ENCODE assay signal across 28 cellular contexts in the genomic region with DNA sequence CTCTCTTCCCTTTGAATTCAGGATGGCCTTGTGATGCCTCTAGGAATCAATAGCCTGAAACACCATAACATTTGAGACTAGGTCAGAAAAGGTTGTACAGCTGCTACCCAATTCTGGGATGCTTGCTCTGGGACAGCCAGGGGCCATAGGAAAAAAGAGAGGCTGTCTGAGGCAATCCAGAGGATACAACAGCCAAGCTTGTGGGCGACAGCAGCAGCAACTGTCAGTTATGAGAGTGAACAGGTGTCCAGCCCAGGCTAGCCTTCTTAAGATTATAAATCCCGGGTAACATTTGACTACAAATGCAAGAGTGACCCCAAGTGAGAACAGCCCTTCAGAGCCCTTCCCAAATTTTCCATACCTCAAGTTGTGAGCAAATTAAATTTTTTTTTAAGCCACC. TPM values are rescaled to one million over a fixed set of nuclear protein-coding genes. Genes with fewer than 3 reads are reported as not detected.
A peak's percentile ranks its signal among the peaks of the same experiment; 100 is the strongest.
DNase-seq lines count a peak whose midpoint lies in the region; TF ChIP-seq lines count a peak whose summit lies in the region.
"Had no signal": no experiment of that assay in that cellular context is flagged by ENCODE, and none has a peak within 500 bp of the region (broad histone marks: within the 10 kb centered on the region; RNA-seq: fewer than 3 reads in every experiment).

No MANE protein-coding gene starts in this region.

- H3K4me3 Mint-ChIP-seq in nephron progenitor cell: no peak overlapping the region
- H3K4me3 Mint-ChIP-seq: activated CD4-positive, alpha-beta memory T cell treated with anti-CD3 and anti-CD28 coated beads for 36 hours; activated naive CD8-positive, alpha-beta T cell treated with anti-CD3 and anti-CD28 coated beads, Interleukin-2, amount 50 U/mL, for 24 hours; activated T-cell treated with anti-CD3 and anti-CD28 coated beads, Interleukin-2, amount 50 U/mL, for 72 hours; central memory CD8-positive, alpha-beta T cell; neural progenitor cell had no signal

- peak overlapping the region; percentile 54 for H3K27ac ChIP-seq in SJCRH30
- peak overlapping the region; percentile 85 for H3K27ac ChIP-seq in left ventricle myocardium inferior (replicated peaks)
- peak overlapping the region in 2 of 4 donors; percentile 0 to 5 for H3K27ac ChIP-seq in sigmoid colon
- H3K27ac ChIP-seq in mesendoderm (ENCODE audit: low read depth, low read length): no peak overlapping the region
- H3K27ac ChIP-seq: BLaER1, esophagus muscularis mucosa, hepatocyte, neural progenitor cell, tibial nerve had no signal

- no peaks in the 10 kb centered on the region for H3K9me3 Mint-ChIP-seq in nephron progenitor cell
- H3K9me3 Mint-ChIP-seq: activated CD4-positive, alpha-beta memory T cell treated with anti-CD3 and anti-CD28 coated beads for 36 hours; activated naive CD8-positive, alpha-beta T cell treated with anti-CD3 and anti-CD28 coated beads, Interleukin-2, amount 50 U/mL, for 24 hours; activated T-cell treated with anti-CD3 and anti-CD28 coated beads, Interleukin-2, amount 50 U/mL, for 72 hours; central memory CD8-positive, alpha-beta T cell; neural progenitor cell had no signal

- intact Hi-C loops in left ventricle myocardium inferior (cut with micrococcal nuclease) (no loop called here), sigmoid colon (cut with DNase I) (no loop called here)

- no peak overlapping the region for H3K9ac ChIP-seq in mesendoderm (ENCODE audit: low read length)
- H3K9ac ChIP-seq: BLaER1, neural progenitor cell had no signal

- H4K5ac ChIP-seq in mesendoderm (ENCODE audit: low read length): no peak overlapping the region

- no peaks in the 10 kb centered on the region for H3K36me3 Mint-ChIP-seq in nephron progenitor cell (ENCODE audit: low read depth)
- H3K36me3 Mint-ChIP-seq: activated CD4-positive, alpha-beta memory T cell treated with anti-CD3 and anti-CD28 coated beads for 36 hours had no signal

- no peak overlapping the region for H3K23ac ChIP-seq in mesendoderm (ENCODE audit: low read length)

- no peaks in the 10 kb centered on the region for H3K79me1 ChIP-seq in mesendoderm (ENCODE audit: low read length)

- TF ChIP-seq POLR2A in sigmoid colon (IDR thresholded peaks at IDR 0.05): no peak

- no peak overlapping the region for H3K18ac ChIP-seq in mesendoderm (ENCODE audit: low read length)

- H4K8ac ChIP-seq in mesendoderm (ENCODE audit: low read depth, low read length): no peak overlapping the region

- no peak overlapping the region for H2AK5ac ChIP-seq in mesendoderm (ENCODE audit: low read length)

- H3K27me3 Mint-ChIP-seq in nephron progenitor cell (ENCODE audit: low read depth, poor library complexity): no peaks in the 10 kb centered on the region
- H3K27me3 Mint-ChIP-seq: activated naive CD8-positive, alpha-beta T cell treated with anti-CD3 and anti-CD28 coated beads, Interleukin-2, amount 50 U/mL, for 24 hours; central memory CD8-positive, alpha-beta T cell had no signal

- no peak overlapping the region for H2BK5ac ChIP-seq in mesendoderm (ENCODE audit: low read length)

- H3K27me3 ChIP-seq in SJCRH30 (no peaks in the 10 kb centered on the region), left ventricle myocardium inferior (ENCODE audit: low read depth) (no peaks in the 10 kb centered on the region), sigmoid colon (no peaks in the 10 kb centered on the region), mesendoderm (ENCODE audit: insufficient read depth, low read length, poor library complexity) (no peaks in the 10 kb centered on the region)
- H3K27me3 ChIP-seq: BLaER1, esophagus muscularis mucosa, hepatocyte, neural progenitor cell, tibial nerve had no signal

- no peak overlapping the region for H3K27ac Mint-ChIP-seq in nephron progenitor cell
- H3K27ac Mint-ChIP-seq: activated CD4-positive, alpha-beta memory T cell treated with anti-CD3 and anti-CD28 coated beads for 36 hours; activated naive CD8-positive, alpha-beta T cell treated with anti-CD3 and anti-CD28 coated beads, Interleukin-2, amount 50 U/mL, for 24 hours; activated T-cell treated with anti-CD3 and anti-CD28 coated beads, Interleukin-2, amount 50 U/mL, for 72 hours; neural progenitor cell had no signal

- H3K4me1 Mint-ChIP-seq in nephron progenitor cell: peaks cover 7% of the 10 kb centered on the region
- H3K4me1 Mint-ChIP-seq: activated naive CD8-positive, alpha-beta T cell treated with anti-CD3 and anti-CD28 coated beads, Interleukin-2, amount 50 U/mL, for 24 hours; central memory CD8-positive, alpha-beta T cell had no signal

- no peaks in the 10 kb centered on the region for H3K36me3 ChIP-seq in SJCRH30
- no peaks in the 10 kb centered on the region for H3K36me3 ChIP-seq in left ventricle myocardium inferior
- no peaks in the 10 kb centered on the region for H3K36me3 ChIP-seq in sigmoid colon
- H3K36me3 ChIP-seq in mesendoderm (ENCODE audit: control insufficient read depth, insufficient read depth, low read length): no peaks in the 10 kb centered on the region
- H3K36me3 ChIP-seq: BLaER1, HAP-1, neural progenitor cell had no signal

- WGBS in sigmoid colon, 2 donors: 56 to 71% methylated on average over 2 of the region's 2 CpGs
- WGBS in mesendoderm (ENCODE audit: extremely low coverage, insufficient coverage, low lambda C conversion rate): no CpG with 5 or more reads among the region's 2 CpGs

- no peak for TF ChIP-seq CTCF in left ventricle myocardium inferior (IDR thresholded peaks at IDR 0.05; ENCODE audit: borderline replicate concordance)
- TF ChIP-seq CTCF in sigmoid colon (IDR thresholded peaks at IDR 0.05): no peak
- TF ChIP-seq CTCF in nephron progenitor cell (IDR thresholded peaks at IDR 0.05): no peak

- H3K56ac ChIP-seq in mesendoderm (ENCODE audit: low read length): no peak overlapping the region

- no peak overlapping the region for H2BK120ac ChIP-seq in mesendoderm (ENCODE audit: low read depth, low read length)

- H3K4me2 ChIP-seq in mesendoderm (ENCODE audit: low read length): no peak overlapping the region
- H3K4me2 ChIP-seq: BLaER1, hepatocyte, neural progenitor cell had no signal

- H3K4me3 ChIP-seq in SJCRH30 (no peak overlapping the region), left ventricle myocardium inferior (peak overlapping the region; percentile 56), sigmoid colon (no peak overlapping the region), mesendoderm (ENCODE audit: low read length) (no peak overlapping the region)
- H3K4me3 ChIP-seq: BLaER1, HAP-1, hepatocyte, neural progenitor cell had no signal

- DNase-seq in LHCN-M2 (ENCODE audit: low read depth) (peak; percentile 96), SJCRH30 (peak; percentile 92 to 96), left ventricle myocardium inferior (no peak), sigmoid colon (peak; percentile 58), 8988T (no peak), mesendoderm (no peak), nephron progenitor cell (no peak)
- DNase-seq: activated CD4-positive, alpha-beta memory T cell treated with anti-CD3 and anti-CD28 coated beads for 36 hours; activated naive CD8-positive, alpha-beta T cell treated with anti-CD3 and anti-CD28 coated beads, Interleukin-2, amount 50 U/mL, for 24 hours; activated T-cell treated with anti-CD3 and anti-CD28 coated beads, Interleukin-2, amount 50 U/mL, for 72 hours; dermis blood vessel endothelial cell; DMS79 treated with DMSO at 0.1 percent for 48 hours; foreskin fibroblast; GDM1; mammary epithelial cell; NCI-H1436; NCI-H2081 treated with DMSO at 0.1 percent for 48 hours; NCI-H345; RPMI8226; stimulated activated CD4-positive, alpha-beta T cell treated with anti-CD3 and anti-CD28 coated beads, Interleukin-4, amount 100 ng/mL, for 24 hours; T-helper 2 cell had no signal

- TF ChIP-seq EP300 in sigmoid colon (IDR thresholded peaks at IDR 0.05): no peak

- H3K79me2 ChIP-seq in mesendoderm (ENCODE audit: control insufficient read depth, insufficient read depth, low read length): no peaks in the 10 kb centered on the region

- H3K4me1 ChIP-seq in SJCRH30 (peaks cover 28% of the 10 kb centered on the region), left ventricle myocardium inferior (peaks cover 2% of the 10 kb centered on the region), sigmoid colon (peaks cover 0 to 8% (median 2%) of the 10 kb centered on the region in 4 donors), mesendoderm (ENCODE audit: control insufficient read depth, low read depth, low read length) (no peaks in the 10 kb centered on the region)
- H3K4me1 ChIP-seq: BLaER1, esophagus muscularis mucosa, HAP-1, neural progenitor cell had no signal

- no peaks in the 10 kb centered on the region for H3K9me3 ChIP-seq in SJCRH30 (replicated peaks)
- peaks cover 6% of the 10 kb centered on the region for H3K9me3 ChIP-seq in left ventricle myocardium inferior (replicated peaks)
- no peaks in the 10 kb centered on the region for H3K9me3 ChIP-seq in sigmoid colon
- H3K9me3 ChIP-seq: BLaER1, esophagus muscularis mucosa, HAP-1, tibial nerve had no signal

- no peak overlapping the region for H3K4ac ChIP-seq in mesendoderm (ENCODE audit: low read depth, low read length)

- H2BK15ac ChIP-seq in mesendoderm (replicated peaks; ENCODE audit: low read depth): no peak overlapping the region

RNA-seq across cellular contexts. Expression of a gene that starts 11.1 kb away (rescaled TPM):
- total RNA-seq in LHCN-M2 (2014; rRNA removed) (447 and 478 TPM in 2 replicates), left ventricle myocardium inferior (716 TPM), sigmoid colon (1,000 to 10,000 TPM in 3 of 4 donors, 100 to 1,000 TPM in 1; 675 to 1,612 (median 1,535) TPM)
- polyA plus RNA-seq in LHCN-M2 (2012): 45.9 TPM
- total RNA-seq in SJCRH30 (2014; rRNA removed; shearing (Covaris generic)): 0.28 and 0.32 TPM in 2 replicates
- polyA plus RNA-seq in sigmoid colon: 100 to 1,000 TPM in 2 of 3 donors, 10 to 100 TPM in 1; 41.2 to 380 (median 180) TPM
- not detected for polyA plus RNA-seq in mesendoderm (2013, experiment 1 of 2)
- polyA plus RNA-seq in mesendoderm (2013, experiment 2 of 2): not detected
- total RNA-seq: activated CD4-positive, alpha-beta memory T cell treated with anti-CD3 and anti-CD28 coated beads for 36 hours; activated T-cell treated with anti-CD3 and anti-CD28 coated beads, Interleukin-2, amount 50 U/mL, for 72 hours had no signal

Comparison
In these comparisons a context has a peak if more than half of its experiments do, and no peak if none do; other contexts are left out.
1. DNase-seq: peak in LHCN-M2 (single experiment), SJCRH30 (2 of 2) and sigmoid colon (single experiment); none in left ventricle myocardium inferior (single experiment), 8988T (single experiment), mesendoderm (single experiment) and nephron progenitor cell (single experiment).
2. RNA of a gene that starts 11.1 kb away (total RNA-seq): 675 to 1,612 TPM in sigmoid colon, 716 TPM in left ventricle myocardium inferior (single experiment) and 447 to 478 TPM in LHCN-M2; 0.28 to 0.32 TPM in SJCRH30; every median in the first group is over 100 times any median in the second.